In the genomic region with DNA sequence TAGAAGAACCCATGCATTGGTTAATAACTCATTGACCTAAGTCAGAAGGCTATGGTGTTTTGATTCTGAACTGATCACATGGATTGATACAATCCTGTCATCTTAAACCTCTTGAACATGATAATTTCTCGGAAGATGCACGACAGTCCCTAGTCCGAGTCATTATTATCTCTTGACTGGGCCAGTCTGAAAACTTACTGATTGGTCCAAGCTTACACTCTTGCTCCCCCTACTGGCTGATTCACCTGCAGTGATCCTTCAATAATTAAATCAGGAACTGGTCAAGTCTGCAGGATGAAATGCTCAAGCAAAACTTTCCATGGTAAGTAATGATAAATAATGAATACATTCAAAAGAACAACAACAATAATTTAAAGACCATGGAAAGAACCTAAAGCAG, we compare ENCODE assay signal across 9 cellular contexts.
DNase-seq lines count a peak whose midpoint lies in the region; ATAC-seq, FAIRE-seq and TF ChIP-seq lines count a peak whose summit lies in the region.
"Had no signal": no experiment of that assay in that cellular context is flagged by ENCODE, and none has a peak within 500 bp of the region (broad histone marks: within the 10 kb centered on the region; RNA-seq: fewer than 3 reads in every experiment).

No MANE protein-coding gene starts in this region.

- H3K9ac ChIP-seq in kidney (ENCODE audit: low read length in 2 of 2) = no peak overlapping the region

- H3K4me3 ChIP-seq in BJ (ENCODE audit: low read depth, low read length) = no peak overlapping the region
- no peak overlapping the region for H3K4me3 ChIP-seq in astrocyte of the spinal cord (ENCODE audit: low read depth, low read length)
- H3K4me3 ChIP-seq in kidney (ENCODE audit: low read length in 2 of 2) = no peak overlapping the region
- H3K4me3 ChIP-seq: SJSA1 had no signal

- FAIRE-seq in kidney (lab: Jason Lieb, UNC) = peak; percentile 85

- CTCF ChIA-PET in BJ (lab: Yijun Ruan, JAX) = no interaction called here

- ATAC-seq in GM18502 (IDR thresholded peaks at IDR 0.05; ENCODE audit: poor library complexity, unreplicated experiment) = peak; percentile 86
- peak; percentile 82 for ATAC-seq in HG02973 (IDR thresholded peaks at IDR 0.05; ENCODE audit: unreplicated experiment)

- no peaks in the 10 kb centered on the region for H3K36me3 ChIP-seq in BJ (ENCODE audit: control insufficient read depth, insufficient read depth, low read length)
- H3K36me3 ChIP-seq in kidney (ENCODE audit: control insufficient read depth in 1 of 2, insufficient read depth in 2 of 2, low read length in 2 of 2) = no peaks in the 10 kb centered on the region
- H3K36me3 ChIP-seq: SJSA1 had no signal

- no peaks in the 10 kb centered on the region for H3K27me3 ChIP-seq in BJ (ENCODE audit: control insufficient read depth, insufficient read depth, low read length)
- H3K27me3 ChIP-seq: SJSA1 had no signal

- no peak for DNase-seq in BJ (ENCODE audit: low read depth)
- peak; percentile 45 for DNase-seq in NCI-H345 (lab: John Stamatoyannopoulos, UW)
- DNase-seq in astrocyte of the spinal cord (ENCODE audit: low read depth, low spot score) = peak; percentile 54
- DNase-seq in kidney = no peak
- DNase-seq in ureter (ENCODE audit: low spot score) = peak; percentile 64
- no peak for DNase-seq in stimulated activated naive CD4-positive, alpha-beta T cell (lab: John Stamatoyannopoulos, UW)

- no peaks in the 10 kb centered on the region for H3K4me1 ChIP-seq in kidney (ENCODE audit: control insufficient read depth in 1 of 2, insufficient read depth in 1 of 2, low read depth in 1 of 2, low read length in 2 of 2)
- H3K4me1 ChIP-seq: SJSA1 had no signal

- intact Hi-C loops in kidney (cut with DNase I) = no loop called here

- no peaks in the 10 kb centered on the region for H3K9me3 ChIP-seq in kidney (ENCODE audit: control insufficient read depth in 1 of 2, low read length in 2 of 2)
- H3K9me3 ChIP-seq: SJSA1 had no signal

- H3K27ac ChIP-seq in kidney (ENCODE audit: low read depth in 2 of 2, low read length in 2 of 2) = no peak overlapping the region
- H3K27ac ChIP-seq: SJSA1 had no signal

- peak; percentile 57 for TF ChIP-seq CTCF in BJ (IDR thresholded peaks at IDR 0.05; ENCODE audit: insufficient read depth, low read depth, low read length)
- TF ChIP-seq CTCF in astrocyte of the spinal cord (IDR thresholded peaks at IDR 0.05; ENCODE audit: low read depth, low read length) = peak; percentile 56
- TF ChIP-seq CTCF in kidney (IDR thresholded peaks at IDR 0.05; ENCODE audit: borderline replicate concordance, extremely low read depth, insufficient read depth) = peak; percentile 86

- in situ Hi-C loops in astrocyte of the spinal cord (cut with HindIII; ENCODE audit: low sequenced_read_pairs) = no loop called here

- POLR2A ChIA-PET in BJ (lab: Charles Lee) = no interaction called here

Comparison
In these comparisons a context has a peak if more than half of its experiments do, and no peak if none do; other contexts are left out.
1. DNase-seq: peak in NCI-H345 (single experiment), astrocyte of the spinal cord (single experiment) and ureter (single experiment); none in BJ (single experiment), kidney (single experiment) and stimulated activated naive CD4-positive, alpha-beta T cell (0 of 6).
2. Peak in every context shown above with its lines, with median percentiles within 50 percentile points of each other: CTCF ChIP-seq.